ENCODE assay signal across 26 cellular contexts in the genomic region with DNA sequence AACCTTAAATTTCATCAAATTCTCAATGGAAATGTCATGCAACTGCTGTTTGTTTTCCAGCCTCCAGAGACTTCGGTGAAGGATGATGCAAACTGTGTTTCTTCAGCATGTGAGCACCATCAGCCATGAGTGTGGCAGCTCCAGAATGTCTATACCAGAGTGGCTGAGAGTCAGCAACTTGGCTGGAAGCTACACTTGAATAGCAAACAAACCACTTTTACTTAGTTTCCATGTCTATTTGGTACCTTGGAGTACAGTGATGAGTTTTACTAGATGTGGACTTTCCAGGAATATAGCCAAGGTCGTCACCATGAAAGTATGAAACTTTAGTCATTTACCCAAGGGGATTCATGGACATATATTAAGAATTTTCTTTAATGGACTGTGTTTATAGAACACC. TPM values are rescaled to one million over a fixed set of nuclear protein-coding genes. Genes with fewer than 3 reads are reported as not detected.
"Had no signal": no experiment of that assay in that cellular context is flagged by ENCODE, and none has a peak within 500 bp of the region (broad histone marks: within the 10 kb centered on the region; RNA-seq: fewer than 3 reads in every experiment).

No MANE protein-coding gene starts in this region.

- H3K79me2 ChIP-seq: parathyroid adenoma had no signal

- H3K4me3 Mint-ChIP-seq: activated CD4-positive, alpha-beta T cell treated with anti-CD3 and anti-CD28 coated beads for 36 hours; activated CD8-positive, alpha-beta memory T cell treated with anti-CD3 and anti-CD28 coated beads, Interleukin-2, amount 10 ng/mL, durations not matched to agents 7 days and 5 days; activated naive CD8-positive, alpha-beta T cell treated with anti-CD3 and anti-CD28 coated beads, Interleukin-2, amount 10 ng/mL, durations not matched to agents 7 days and 5 days; brain; natural killer cell treated with Interleukin-12 subunit alpha and Interleukin-12 subunit beta and Interleukin-15 and Interleukin-18, amount 100 ng/mL, for 72 hours; stimulated activated naive B cell treated with anti-CD40 and anti-IgM and Interleukin-4, amounts not matched to agents 10 μg/mL and 1 μg/mL and 100 μg/mL, for 72 hours; WTC11 had no signal

- H3K27ac ChIP-seq: coronary artery, foreskin keratinocyte, lower lobe of right lung, neutrophil, parathyroid adenoma, spleen, thyroid gland had no signal

- H3K27ac Mint-ChIP-seq: activated CD4-positive, alpha-beta T cell treated with anti-CD3 and anti-CD28 coated beads for 36 hours; activated CD8-positive, alpha-beta memory T cell treated with anti-CD3 and anti-CD28 coated beads, Interleukin-2, amount 10 ng/mL, durations not matched to agents 7 days and 5 days; activated naive CD8-positive, alpha-beta T cell treated with anti-CD3 and anti-CD28 coated beads, Interleukin-2, amount 10 ng/mL, durations not matched to agents 7 days and 5 days; brain; natural killer cell treated with Interleukin-12 subunit alpha and Interleukin-12 subunit beta and Interleukin-15 and Interleukin-18, amount 100 ng/mL, for 72 hours; stimulated activated naive B cell treated with anti-CD40 and anti-IgM and Interleukin-4, amounts not matched to agents 10 μg/mL and 1 μg/mL and 100 μg/mL, for 72 hours; WTC11 had no signal

- H3K9me3 Mint-ChIP-seq: activated naive CD8-positive, alpha-beta T cell treated with anti-CD3 and anti-CD28 coated beads, Interleukin-2, amount 10 ng/mL, durations not matched to agents 7 days and 5 days; brain; natural killer cell treated with Interleukin-12 subunit alpha and Interleukin-12 subunit beta and Interleukin-15 and Interleukin-18, amount 100 ng/mL, for 72 hours; WTC11 had no signal

- H3K4me1 ChIP-seq: foreskin keratinocyte, lower lobe of right lung, parathyroid adenoma, spleen, thyroid gland had no signal

- ATAC-seq: activated CD4-positive, alpha-beta T cell treated with anti-CD3 and anti-CD28 coated beads for 36 hours; activated CD8-positive, alpha-beta memory T cell treated with anti-CD3 and anti-CD28 coated beads, Interleukin-2, amount 10 ng/mL, durations not matched to agents 7 days and 5 days; foreskin keratinocyte; left colon; lower lobe of right lung; natural killer cell treated with Interleukin-12 subunit alpha and Interleukin-12 subunit beta and Interleukin-15 and Interleukin-18, amount 100 ng/mL, for 72 hours; sciatic nerve; stimulated activated naive B cell treated with anti-CD40 and anti-IgM and Interleukin-4, amounts not matched to agents 10 μg/mL and 1 μg/mL and 100 μg/mL, for 72 hours; WTC11 had no signal

- H3K4me1 Mint-ChIP-seq: activated naive CD8-positive, alpha-beta T cell treated with anti-CD3 and anti-CD28 coated beads, Interleukin-2, amount 10 ng/mL, durations not matched to agents 7 days and 5 days; brain; stimulated activated naive B cell treated with anti-CD40 and anti-IgM and Interleukin-4, amounts not matched to agents 10 μg/mL and 1 μg/mL and 100 μg/mL, for 72 hours had no signal

- H2AFZ ChIP-seq: parathyroid adenoma had no signal

- DNase-seq: activated CD4-positive, alpha-beta T cell treated with anti-CD3 and anti-CD28 coated beads for 36 hours; activated CD4-positive, alpha-beta T cell treated with anti-CD3 and anti-CD28 coated beads, Interleukin-2, amount 50 U/mL, for 48 hours; activated CD8-positive, alpha-beta memory T cell treated with anti-CD3 and anti-CD28 coated beads, Interleukin-2, amount 10 ng/mL, durations not matched to agents 7 days and 5 days; activated naive CD4-positive, alpha-beta T cell treated with Interleukin-2 at 50 U/mL for 16 hours; activated naive CD8-positive, alpha-beta T cell treated with anti-CD3 and anti-CD28 coated beads, Interleukin-2, amount 10 ng/mL, durations not matched to agents 7 days and 5 days; central memory CD4-positive, alpha-beta T cell; foreskin keratinocyte; glutamatergic neuron; hippocampal formation; islet precursor cell; left colon; lower lobe of right lung; spleen; stimulated activated naive B cell treated with anti-CD40 and anti-IgM and Interleukin-4, amounts not matched to agents 10 μg/mL and 1 μg/mL and 100 μg/mL, for 72 hours; SW 1271; thyroid gland had no signal

- H3K27me3 ChIP-seq: foreskin keratinocyte, neutrophil, thyroid gland had no signal

- H3K36me3 ChIP-seq: lower lobe of right lung, neutrophil, spleen, thyroid gland had no signal

- H3K36me3 Mint-ChIP-seq: activated CD8-positive, alpha-beta memory T cell treated with anti-CD3 and anti-CD28 coated beads, Interleukin-2, amount 10 ng/mL, durations not matched to agents 7 days and 5 days; activated naive CD8-positive, alpha-beta T cell treated with anti-CD3 and anti-CD28 coated beads, Interleukin-2, amount 10 ng/mL, durations not matched to agents 7 days and 5 days; brain; natural killer cell treated with Interleukin-12 subunit alpha and Interleukin-12 subunit beta and Interleukin-15 and Interleukin-18, amount 100 ng/mL, for 72 hours; stimulated activated naive B cell treated with anti-CD40 and anti-IgM and Interleukin-4, amounts not matched to agents 10 μg/mL and 1 μg/mL and 100 μg/mL, for 72 hours; WTC11 had no signal

- H3K9ac ChIP-seq: parathyroid adenoma had no signal

- H3K4me3 ChIP-seq: coronary artery, lower lobe of right lung, spleen, thyroid gland had no signal

- H3K9me3 ChIP-seq: lower lobe of right lung, neutrophil, spleen, thyroid gland had no signal

RNA-seq across cellular contexts. Expression of gene IL21, which starts 4.3 kb away (rescaled TPM):
- total RNA-seq: activated naive CD8-positive, alpha-beta T cell treated with anti-CD3 and anti-CD28 coated beads, Interleukin-2, amount 10 ng/mL, durations not matched to agents 7 days and 5 days; epithelial cell of proximal tubule; foreskin keratinocyte; left colon; lower lobe of right lung; sciatic nerve; subcutaneous adipose tissue; thyroid gland; urinary bladder; WTC11 had no signal
- polyA plus RNA-seq: foreskin keratinocyte, urinary bladder had no signal
